8 cellular contexts compared by ENCODE assay signal in genomic region chr3:108221911-108222812, GRCh38. TPM values are rescaled to one million over a fixed set of nuclear protein-coding genes. Genes with fewer than 3 reads are reported as not detected.
DNase-seq lines count a peak whose midpoint lies in the region; ATAC-seq, FAIRE-seq and TF ChIP-seq lines count a peak whose summit lies in the region.

IFT57 (minus strand) TSS chr3:108222424; CDS start chr3:108222322, 102 bp downstream.

- intact Hi-C loops in IMR-90 (cut with micrococcal nuclease) = loop anchor here (1.0 to 10.0 kb wide), 4 partner anchors 90 to 323 kb away; no protein-coding TSS in a partner anchor

- H2AFZ ChIP-seq in IMR-90 (replicated peaks; ENCODE audit: low read length, poor library complexity) = peak within 1 kb of the TSS; percentile 95

- H3K23ac ChIP-seq in IMR-90 (ENCODE audit: low read depth, low read length) = peak within 1 kb of the TSS; percentile 76

- dilution Hi-C loops in IMR-90 (cut with HindIII; ENCODE audit: low sequenced_read_pairs, unreplicated experiment) = no loop called here

- TF ChIP-seq POLR2A in IMR-90 (IDR thresholded peaks at IDR 0.05; ENCODE audit: low read depth, low read length) = peak; percentile 92

- CTCF ChIA-PET in IMR-90 (lab: Yijun Ruan, JAX) = no interaction called here

- FAIRE-seq in D721Med (lab: Jason Lieb, UNC) = no peak

- peak; percentile 95 for ATAC-seq in GM21528 (IDR thresholded peaks at IDR 0.05; ENCODE audit: low FRiP score, unreplicated experiment)
- peak; percentile 96 for ATAC-seq in IMR-90 (ENCODE audit: low read depth)

- POLR2A ChIA-PET in IMR-90 (lab: Charles Lee; ENCODE audit: unreplicated experiment) = interaction anchor here (0.6 kb wide), 2 partner anchors 17 to 90 kb away, joined by 4 read pairs; no protein-coding TSS in a partner anchor

- peak; percentile 81 for DNase-seq in D721Med (ENCODE audit: insufficient read length, low spot score)
- peak; percentile 98 for DNase-seq in IMR-90
- DNase-seq in OCI-M1 (lab: John Stamatoyannopoulos, UW) = peak; percentile 99
- peak; percentile 90 for DNase-seq in activated T-cell treated with anti-CD3 and anti-CD28 coated beads for 4 hours
- peak; percentile 97 for DNase-seq in epithelial cell of esophagus (ENCODE audit: low read depth)
- peak; percentile 91 for DNase-seq in stimulated activated CD8-positive, alpha-beta memory T cell treated with anti-CD3 and anti-CD28 coated beads, Interleukin-4, amount 100 ng/mL, for 1 hour (ENCODE audit: low read depth in 2 of 2, low spot score in 1 of 2)

- no peak within 1 kb of the TSS for H2AK5ac ChIP-seq in IMR-90 (ENCODE audit: low read depth, low read length)

- peak within 1 kb of the TSS; percentile 84 for H3K4me3 ChIP-seq in IMR-90 (ENCODE audit: insufficient read depth, low read depth, low read length)
- peak within 1 kb of the TSS; percentile 84 for H3K4me3 ChIP-seq in epithelial cell of esophagus (ENCODE audit: low read length)
- peak within 1 kb of the TSS; percentile 81 for H3K4me3 ChIP-seq in mononuclear cell (ENCODE audit: low read length)

- WGBS in IMR-90 (ENCODE audit: extremely low coverage in 2 of 2, insufficient read length in 1 of 2), 2 experiments = 0% methylated on average over 17 of the region's 57 CpGs; no CpG with 5 or more reads in 1 of the 2 experiments

- no peaks in the 10 kb centered on the region for H3K36me3 ChIP-seq in IMR-90 (ENCODE audit: control insufficient read depth, insufficient read depth, low read length)

- H3K79me1 ChIP-seq in IMR-90 (ENCODE audit: low read depth in 1 of 2, low read length in 2 of 2) = peaks cover 10 to 27% of the 10 kb centered on the region in 2 experiments; a peak in 3 of 4 replicates

- TF ChIP-seq CTCF in D721Med (IDR thresholded peaks at IDR 0.05; ENCODE audit: insufficient read depth, missing control alignments) (no peak), IMR-90 (conservative IDR thresholded peaks at IDR 0.05; ENCODE audit: low read depth, low read length) (no peak), epithelial cell of esophagus (IDR thresholded peaks at IDR 0.05; ENCODE audit: insufficient read depth, low read depth, low read length, missing control alignments) (no peak)

- BruUV-seq in IMR-90 (replicated peaks; lab: Mats Ljungman, UMichigan) = TSS peak; percentile 63

- H3K4me2 ChIP-seq in IMR-90 (ENCODE audit: low read depth, low read length) = peak within 1 kb of the TSS; percentile 100

- H4K5ac ChIP-seq in IMR-90 (ENCODE audit: low read depth, low read length) = peak within 1 kb of the TSS; percentile 19; the same call in 1 of the 2 replicates

- no peaks in the 10 kb centered on the region for H4K20me1 ChIP-seq in IMR-90 (ENCODE audit: insufficient read depth, low read length)

- no peak for TF ChIP-seq RAD21 in IMR-90 (IDR thresholded peaks at IDR 0.05; ENCODE audit: low read length)

- no peaks in the 10 kb centered on the region for H3K9me1 ChIP-seq in IMR-90 (ENCODE audit: insufficient read depth, low read length)

- peak within 1 kb of the TSS; percentile 55 for H4K91ac ChIP-seq in IMR-90 (ENCODE audit: insufficient read depth, low read depth, low read length)

- H3K14ac ChIP-seq in IMR-90 (replicated peaks; ENCODE audit: low read depth, low read length) = peak within 1 kb of the TSS; percentile 79

- peak within 1 kb of the TSS; percentile 17; the same call in 1 of the 3 replicates for H2BK15ac ChIP-seq in IMR-90 (ENCODE audit: low read depth, low read length)

- peak within 1 kb of the TSS; percentile 37 for H2BK20ac ChIP-seq in IMR-90 (ENCODE audit: low read depth, low read length)

- H3K18ac ChIP-seq in IMR-90 (ENCODE audit: low read depth, low read length) = peak within 1 kb of the TSS; percentile 76

- H3K9me3 ChIP-seq in IMR-90 (ENCODE audit: control insufficient read depth, insufficient read depth, low read length) = no peaks in the 10 kb centered on the region
- H3K9me3 ChIP-seq in mononuclear cell (ENCODE audit: low read depth, low read length) = no peaks in the 10 kb centered on the region

- peak within 1 kb of the TSS; percentile 74 for H3K4ac ChIP-seq in IMR-90 (ENCODE audit: low read depth, low read length)

- in situ Hi-C loops in IMR-90 (cut with MboI; ENCODE audit: low sequenced_read_pairs) = loop anchor here (25.0 kb wide), 1 partner anchor 985 kb away; no protein-coding TSS in a partner anchor

- peak within 1 kb of the TSS; percentile 50 for H3K27ac ChIP-seq in IMR-90 (ENCODE audit: insufficient read depth, low read length)

- H2BK5ac ChIP-seq in IMR-90 (ENCODE audit: low read depth, low read length, poor library complexity, severe bottlenecking) = peak within 1 kb of the TSS; percentile 53

- H2BK120ac ChIP-seq in IMR-90 (ENCODE audit: low read depth, low read length) = peak within 1 kb of the TSS; percentile 67; the same call in 1 of the 2 replicates

- H3K4me1 ChIP-seq in IMR-90 (ENCODE audit: control insufficient read depth, insufficient read depth, low read length) (peaks cover 8% of the 10 kb centered on the region), mononuclear cell (ENCODE audit: insufficient read depth, low read length) (peaks cover 36% of the 10 kb centered on the region)

- H2AK9ac ChIP-seq in IMR-90 (replicated peaks; ENCODE audit: low read depth, low read length, poor library complexity) = peak within 1 kb of the TSS; percentile 46

- H4K8ac ChIP-seq in IMR-90 (ENCODE audit: low read depth in 2 of 2, low read length in 2 of 2) = peak within 1 kb of the TSS; percentile 35 to 70; a peak in 2 of 4 replicates

- no peaks in the 10 kb centered on the region for H3K27me3 ChIP-seq in IMR-90 (ENCODE audit: control insufficient read depth, insufficient read depth, low read length)
- H3K27me3 ChIP-seq in mononuclear cell (ENCODE audit: insufficient read depth, low read length) = no peaks in the 10 kb centered on the region

- H3K56ac ChIP-seq in IMR-90 (ENCODE audit: extremely low read depth, insufficient read depth, low read length) = peak within 1 kb of the TSS; percentile 54; the same call in 1 of the 2 replicates

- peak within 1 kb of the TSS; percentile 73 for H3K9ac ChIP-seq in IMR-90 (ENCODE audit: low read depth, low read length)

TF ChIP-seq in IMR-90, 13 proteins besides CTCF, POLR2A, EP300 and RAD21:
- no peak for TF ChIP-seq NFE2L2 (IDR thresholded peaks at IDR 0.05; ENCODE audit: low read depth, low read length)
- peak; percentile 95 for TF ChIP-seq RFX5 (IDR thresholded peaks at IDR 0.05; ENCODE audit: low read depth, low read length)
- TF ChIP-seq BHLHE40 (IDR thresholded peaks at IDR 0.05; ENCODE audit: low read depth, low read length) = 0 out of 2 replicates have a peak, but pooled peaks have one; percentile 8
- peak; percentile 65; the same call in 1 of the 2 replicates for TF ChIP-seq CEBPB (IDR thresholded peaks at IDR 0.05; ENCODE audit: low read depth, low read length)
- no peak for TF ChIP-seq SMC3 (IDR thresholded peaks at IDR 0.05; ENCODE audit: low read depth, low read length)
- peak; percentile 58; the same call in 1 of the 2 replicates for TF ChIP-seq CHD1 (IDR thresholded peaks at IDR 0.05; ENCODE audit: low read depth, low read length)
- no peak for TF ChIP-seq USF2 (IDR thresholded peaks at IDR 0.05; ENCODE audit: low read depth, low read length)
- TF ChIP-seq MXI1 (IDR thresholded peaks at IDR 0.05; ENCODE audit: borderline replicate concordance, low read depth, low read length) = peak; percentile 93
- TF ChIP-seq ELK1 (IDR thresholded peaks at IDR 0.05; ENCODE audit: borderline replicate concordance, low read depth, low read length) = no peak
- TF ChIP-seq MAZ (IDR thresholded peaks at IDR 0.05; ENCODE audit: borderline replicate concordance, low read depth, low read length) = peak; percentile 98
- peak; percentile 41; the same call in 1 of the 2 replicates for TF ChIP-seq FOS (IDR thresholded peaks at IDR 0.05; ENCODE audit: low read depth, low read length)
- no peak for TF ChIP-seq MAFK (IDR thresholded peaks at IDR 0.05; ENCODE audit: low read depth, low read length)
- no peak for TF ChIP-seq RCOR1 (IDR thresholded peaks at IDR 0.05; ENCODE audit: insufficient replicate concordance, low read length)

RNA-seq across cellular contexts. Expression of gene IFT57, which starts in this region (rescaled TPM):
- total RNA-seq in IMR-90 (2012; rRNA removed) (35.3 and 46.9 TPM in 2 replicates), mononuclear cell (97.0 TPM)
- polyA plus RNA-seq in IMR-90 (2012; rRNA removed) = 30.0 and 42.3 TPM in 2 replicates
- 12.0 and 21.4 TPM in 2 replicates for polyA plus RNA-seq in IMR-90 (2012; cell fraction: cytosol; rRNA removed)
- 8.6 and 20.4 TPM in 2 replicates for polyA plus RNA-seq in IMR-90 (2012; cell fraction: nucleus; rRNA removed; ENCODE audit: low replicate concordance)

Comparison
In these comparisons a context has a peak if more than half of its experiments do, and no peak if none do; other contexts are left out.
1. Peak in every context shown above with its lines: DNase-seq, ATAC-seq, H3K4me3 ChIP-seq and H3K27ac ChIP-seq.